ENCODE assay signal across 17 cellular contexts in the genomic region with DNA sequence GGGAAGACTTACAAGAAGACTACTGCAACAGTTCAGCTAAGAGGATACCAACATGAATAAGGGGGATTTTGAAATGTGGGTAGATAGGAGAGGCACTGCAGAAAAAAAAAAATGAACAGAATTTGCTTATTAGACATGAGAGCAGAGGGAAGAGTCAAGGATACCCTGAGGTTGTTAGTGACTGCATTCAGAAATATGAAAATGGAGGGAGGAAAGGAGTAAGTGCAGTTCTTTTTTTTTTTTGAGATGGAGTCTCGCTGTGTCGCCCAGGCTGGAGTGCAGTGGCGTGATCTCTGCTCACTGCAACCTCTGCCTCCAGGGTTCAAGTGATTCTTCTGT. TPM values are rescaled to one million over a fixed set of nuclear protein-coding genes. Genes with fewer than 3 reads are reported as not detected.
DNase-seq lines count a peak whose midpoint lies in the region; ATAC-seq, FAIRE-seq and TF ChIP-seq lines count a peak whose summit lies in the region.
"Had no signal": no experiment of that assay in that cellular context is flagged by ENCODE, and none has a peak within 500 bp of the region (broad histone marks: within the 10 kb centered on the region; RNA-seq: fewer than 3 reads in every experiment).

No MANE protein-coding gene starts in this region.

- H3K4me3 Mint-ChIP-seq in T-helper 2 cell treated with Interferon-gamma antibody and Interleukin-4, amounts not matched to agents 5 μg/mL and 100 μg/mL, for 36 hours: no peak overlapping the region
- H3K4me3 Mint-ChIP-seq in activated CD8-positive, alpha-beta T cell treated with anti-CD3 and anti-CD28 coated beads for 36 hours: no peak overlapping the region
- H3K4me3 Mint-ChIP-seq in naive B cell: peak overlapping the region; percentile 3 to 69 (median 44)

- no peak for DNase-seq in T-helper 2 cell treated with Interferon-gamma antibody and Interleukin-4, amounts not matched to agents 5 μg/mL and 100 μg/mL, for 36 hours (ENCODE audit: low spot score)
- no peak for DNase-seq in T-helper 2 cell
- no peak for DNase-seq in GM19239 (ENCODE audit: insufficient read length, low spot score)
- DNase-seq in activated CD8-positive, alpha-beta T cell treated with anti-CD3 and anti-CD28 coated beads for 36 hours: no peak
- no peak for DNase-seq in naive B cell
- DNase-seq in 8988T: no peak
- no peak for DNase-seq in MV-4-11 (lab: John Stamatoyannopoulos, UW)
- DNase-seq: activated gamma-delta T cell; DMS53; NCI-H1092 treated with DMSO at 0.1 percent for 48 hours; NCI-H2081; NCI-H510A treated with DMSO at 0.1 percent for 48 hours; small intestine; stimulated activated CD4-positive, alpha-beta T cell treated with anti-CD3 and anti-CD28 coated beads, Interleukin-4, amount 100 ng/mL, for 24 hours; SW 1271; uterus had no signal

- CTCF ChIA-PET in activated CD8-positive, alpha-beta T cell treated with anti-CD3 and anti-CD28 coated beads for 36 hours (lab: Charles Lee): no interaction called here

- peaks cover 7% of the 10 kb centered on the region for H3K36me3 Mint-ChIP-seq in T-helper 2 cell treated with Interferon-gamma antibody and Interleukin-4, amounts not matched to agents 5 μg/mL and 100 μg/mL, for 36 hours (ENCODE audit: low read depth)
- peaks cover 28% of the 10 kb centered on the region for H3K36me3 Mint-ChIP-seq in activated CD8-positive, alpha-beta T cell treated with anti-CD3 and anti-CD28 coated beads for 36 hours (ENCODE audit: low read depth)
- H3K36me3 Mint-ChIP-seq in naive B cell: no peaks in the 10 kb centered on the region

- POLR2A ChIA-PET in activated CD8-positive, alpha-beta T cell treated with anti-CD3 and anti-CD28 coated beads for 36 hours (lab: Charles Lee): interaction anchor here (0.6 to 1.1 kb wide), 2 partner anchors 16 to 1917 kb away, joined by 3 read pairs; no protein-coding TSS in a partner anchor

- intact Hi-C loops in activated CD8-positive, alpha-beta T cell treated with anti-CD3 and anti-CD28 coated beads for 36 hours (cut with micrococcal nuclease): no loop called here

- peak overlapping the region; percentile 76 for H3K27ac Mint-ChIP-seq in T-helper 2 cell treated with Interferon-gamma antibody and Interleukin-4, amounts not matched to agents 5 μg/mL and 100 μg/mL, for 36 hours
- peak overlapping the region; percentile 82 for H3K27ac Mint-ChIP-seq in activated CD8-positive, alpha-beta T cell treated with anti-CD3 and anti-CD28 coated beads for 36 hours
- peak overlapping the region in 5 of 6 donors; percentile 2 to 84 (median 58) for H3K27ac Mint-ChIP-seq in naive B cell

- H3K4me1 Mint-ChIP-seq in T-helper 2 cell treated with Interferon-gamma antibody and Interleukin-4, amounts not matched to agents 5 μg/mL and 100 μg/mL, for 36 hours (ENCODE audit: low read depth): peaks cover 23% of the 10 kb centered on the region
- H3K4me1 Mint-ChIP-seq in activated CD8-positive, alpha-beta T cell treated with anti-CD3 and anti-CD28 coated beads for 36 hours (ENCODE audit: low read depth): peaks cover 61% of the 10 kb centered on the region
- peaks cover 37 to 72% (median 64%) of the 10 kb centered on the region in 3 donors for H3K4me1 Mint-ChIP-seq in naive B cell

- FAIRE-seq in GM19239 (lab: Jason Lieb, UNC): peak; percentile 74
- FAIRE-seq: small intestine had no signal

- TF ChIP-seq CTCF in activated CD8-positive, alpha-beta T cell treated with anti-CD3 and anti-CD28 coated beads for 36 hours (IDR thresholded peaks at IDR 0.05): no peak

- no peaks in the 10 kb centered on the region for H3K9me3 Mint-ChIP-seq in T-helper 2 cell treated with Interferon-gamma antibody and Interleukin-4, amounts not matched to agents 5 μg/mL and 100 μg/mL, for 36 hours
- H3K9me3 Mint-ChIP-seq in activated CD8-positive, alpha-beta T cell treated with anti-CD3 and anti-CD28 coated beads for 36 hours: no peaks in the 10 kb centered on the region
- H3K9me3 Mint-ChIP-seq in naive B cell: no peaks in the 10 kb centered on the region

- no peak for ATAC-seq in activated CD8-positive, alpha-beta T cell treated with anti-CD3 and anti-CD28 coated beads for 36 hours
- ATAC-seq in naive B cell (ENCODE audit: low read depth in 2 of 2) (no peak), HG03039 (IDR thresholded peaks at IDR 0.05; ENCODE audit: unreplicated experiment) (no peak)

- no peaks in the 10 kb centered on the region for H3K27me3 Mint-ChIP-seq in T-helper 2 cell treated with Interferon-gamma antibody and Interleukin-4, amounts not matched to agents 5 μg/mL and 100 μg/mL, for 36 hours (ENCODE audit: low read depth)
- no peaks in the 10 kb centered on the region for H3K27me3 Mint-ChIP-seq in activated CD8-positive, alpha-beta T cell treated with anti-CD3 and anti-CD28 coated beads for 36 hours
- no peaks in the 10 kb centered on the region for H3K27me3 Mint-ChIP-seq in naive B cell

RNA-seq across cellular contexts. Expression of a gene that starts 23.3 kb away (rescaled TPM):
- total RNA-seq in activated CD8-positive, alpha-beta T cell treated with anti-CD3 and anti-CD28 coated beads for 36 hours: 10 to 100 TPM; 27.7 to 29.1 TPM
- 10 to 100 TPM; 15.7 to 25.5 (median 22.3) TPM for polyA plus RNA-seq in naive B cell (ENCODE audit: low read depth in 6 of 6)

Comparison
In these comparisons a context has a peak if more than half of its experiments do, and no peak if none do; other contexts are left out.
1. H3K4me3 Mint-ChIP-seq: peak in naive B cell (8 of 8); none in T-helper 2 cell treated with Interferon-gamma antibody and Interleukin-4, amounts not matched to agents 5 μg/mL and 100 μg/mL, for 36 hours (single experiment) and activated CD8-positive, alpha-beta T cell treated with anti-CD3 and anti-CD28 coated beads for 36 hours (single experiment).
2. Peak in every context shown above with its lines, with median percentiles within 50 percentile points of each other: H3K27ac Mint-ChIP-seq.